In genomic region chr9:137052998-137053943, GRCh38 we compare ENCODE assay signal across 1 cellular context.
TF ChIP-seq lines count a peak whose summit lies in the region.

No MANE protein-coding gene starts in this region.

TF ChIP-seq in IMR-90, 13 proteins besides CTCF, POLR2A, EP300 and RAD21:
- TF ChIP-seq, protein P1, sequence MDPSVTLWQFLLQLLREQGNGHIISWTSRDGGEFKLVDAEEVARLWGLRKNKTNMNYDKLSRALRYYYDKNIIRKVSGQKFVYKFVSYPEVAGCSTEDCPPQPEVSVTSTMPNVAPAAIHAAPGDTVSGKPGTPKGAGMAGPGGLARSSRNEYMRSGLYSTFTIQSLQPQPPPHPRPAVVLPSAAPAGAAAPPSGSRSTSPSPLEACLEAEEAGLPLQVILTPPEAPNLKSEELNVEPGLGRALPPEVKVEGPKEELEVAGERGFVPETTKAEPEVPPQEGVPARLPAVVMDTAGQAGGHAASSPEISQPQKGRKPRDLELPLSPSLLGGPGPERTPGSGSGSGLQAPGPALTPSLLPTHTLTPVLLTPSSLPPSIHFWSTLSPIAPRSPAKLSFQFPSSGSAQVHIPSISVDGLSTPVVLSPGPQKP (IDR thresholded peaks at IDR 0.05; ENCODE audit: borderline replicate concordance, low read depth, low read length): no peak
- TF ChIP-seq BHLHE40 (IDR thresholded peaks at IDR 0.05; ENCODE audit: low read depth, low read length) (no peak), CEBPB (IDR thresholded peaks at IDR 0.05; ENCODE audit: low read depth, low read length) (no peak), NFE2L2 (IDR thresholded peaks at IDR 0.05; ENCODE audit: low read depth, low read length) (no peak), CHD1 (IDR thresholded peaks at IDR 0.05; ENCODE audit: low read depth, low read length) (no peak)
